23 cellular contexts compared by ENCODE assay signal in genomic region chr4:173426064-173426463, GRCh38. TPM values are rescaled to one million over a fixed set of nuclear protein-coding genes. Genes with fewer than 3 reads are reported as not detected.
DNase-seq lines count a peak whose midpoint lies in the region; TF ChIP-seq lines count a peak whose summit lies in the region.
"Had no signal": no experiment of that assay in that cellular context is flagged by ENCODE, and none has a peak within 500 bp of the region (broad histone marks: within the 10 kb centered on the region; RNA-seq: fewer than 3 reads in every experiment).

No MANE protein-coding gene starts in this region.

- H3K9me3 Mint-ChIP-seq in CD4-positive, alpha-beta memory T cell = peaks cover 0 to 8% (median 2%) of the 10 kb centered on the region in 8 donors
- no peaks in the 10 kb centered on the region; the same call in 1 of the 2 replicates for H3K9me3 Mint-ChIP-seq in HFFc6
- no peaks in the 10 kb centered on the region for H3K9me3 Mint-ChIP-seq in activated T-helper 2 cell treated with anti-CD3 and anti-CD28 coated beads, Interferon-gamma antibody, Interleukin-2, Interleukin-4, amounts not matched to agents 10 μg/mL and 5 μg/mL and 100 μg/mL, durations not matched to agents 14 hours and 24 hours and 36 hours
- H3K9me3 Mint-ChIP-seq: natural killer cell had no signal

- no peak overlapping the region for H3K27ac ChIP-seq in CD4-positive, alpha-beta memory T cell (ENCODE audit: low read depth, low read length)
- peak overlapping the region; percentile 68 to 79 for H3K27ac ChIP-seq in ascending aorta
- H3K27ac ChIP-seq in sigmoid colon = peak overlapping the region; percentile 38 to 65 (median 58)
- H3K27ac ChIP-seq: pancreas, right lobe of liver had no signal

- peak in 4 of 5 donors; percentile 18 to 22 (median 20) for DNase-seq in CD4-positive, alpha-beta memory T cell
- DNase-seq in HFFc6 (no peak), ascending aorta (ENCODE audit: low spot score in 2 of 2) (no peak), sigmoid colon (no peak), SKM-1 (lab: John Stamatoyannopoulos, UW; ENCODE audit: unreplicated experiment) (no peak), NOMO-1 treated with DMSO at 0.1 percent for 48 hours (lab: John Stamatoyannopoulos, UW; ENCODE audit: unreplicated experiment) (no peak)
- no peak for DNase-seq in activated T-helper 2 cell treated with anti-CD3 and anti-CD28 coated beads, Interferon-gamma antibody, Interleukin-2, Interleukin-4, amounts not matched to agents 10 μg/mL and 5 μg/mL and 100 μg/mL, durations not matched to agents 14 hours and 24 hours and 36 hours (ENCODE audit: low spot score)
- DNase-seq: activated CD4-positive, CD25-positive, alpha-beta regulatory T cell treated with anti-CD3 and anti-CD28 coated beads, Interleukin-2, amount 50 U/mL, for 72 hours; activated CD8-positive, alpha-beta memory T cell treated with anti-CD3 and anti-CD28 coated beads, Interleukin-2, amount 50 U/mL, for 48 hours; activated gamma-delta T cell treated with Interleukin-2 at 50 U/mL for 16 hours; effector memory CD4-positive, alpha-beta T cell; esophagus squamous epithelium; natural killer cell; NCI-H1048; NCI-H187 treated with DMSO at 0.1 percent for 48 hours; pancreas; right lobe of liver; RPMI8226; stimulated activated naive B cell treated with anti-CD40 and anti-IgM and Interleukin-4, amounts not matched to agents 10 μg/mL and 1 μg/mL and 100 μg/mL, for 72 hours; trophoblast cell had no signal

- H3K27me3 Mint-ChIP-seq in CD4-positive, alpha-beta memory T cell = no peaks in the 10 kb centered on the region
- H3K27me3 Mint-ChIP-seq in HFFc6 (ENCODE audit: insufficient read depth) = no peaks in the 10 kb centered on the region
- peaks cover 2% of the 10 kb centered on the region for H3K27me3 Mint-ChIP-seq in activated T-helper 2 cell treated with anti-CD3 and anti-CD28 coated beads, Interferon-gamma antibody, Interleukin-2, Interleukin-4, amounts not matched to agents 10 μg/mL and 5 μg/mL and 100 μg/mL, durations not matched to agents 14 hours and 24 hours and 36 hours (ENCODE audit: low read depth)
- H3K27me3 Mint-ChIP-seq: stimulated activated naive B cell treated with anti-CD40 and anti-IgM and Interleukin-4, amounts not matched to agents 10 μg/mL and 1 μg/mL and 100 μg/mL, for 72 hours had no signal

- H3K4me1 ChIP-seq in CD4-positive, alpha-beta memory T cell (ENCODE audit: insufficient read depth, low read length) = peaks cover 27% of the 10 kb centered on the region
- H3K4me1 ChIP-seq in ascending aorta = peaks cover 0 to 12% of the 10 kb centered on the region in 2 donors
- peaks cover 0 to 19% (median 14%) of the 10 kb centered on the region in 4 donors for H3K4me1 ChIP-seq in sigmoid colon
- H3K4me1 ChIP-seq: HAP-1, pancreas, right lobe of liver had no signal

- no peaks in the 10 kb centered on the region for H3K27me3 ChIP-seq in CD4-positive, alpha-beta memory T cell (ENCODE audit: insufficient read depth, low read length)
- H3K27me3 ChIP-seq in ascending aorta (no peaks in the 10 kb centered on the region), sigmoid colon (no peaks in the 10 kb centered on the region)
- H3K27me3 ChIP-seq: esophagus squamous epithelium, pancreas, right lobe of liver had no signal

- peak overlapping the region in 6 of 7 donors; percentile 33 to 87 (median 70) for H3K27ac Mint-ChIP-seq in CD4-positive, alpha-beta memory T cell
- H3K27ac Mint-ChIP-seq in HFFc6 = peak overlapping the region; percentile 90
- H3K27ac Mint-ChIP-seq in activated T-helper 2 cell treated with anti-CD3 and anti-CD28 coated beads, Interferon-gamma antibody, Interleukin-2, Interleukin-4, amounts not matched to agents 10 μg/mL and 5 μg/mL and 100 μg/mL, durations not matched to agents 14 hours and 24 hours and 36 hours = no peak overlapping the region
- H3K27ac Mint-ChIP-seq: natural killer cell; stimulated activated naive B cell treated with anti-CD40 and anti-IgM and Interleukin-4, amounts not matched to agents 10 μg/mL and 1 μg/mL and 100 μg/mL, for 72 hours had no signal

- H3K36me3 Mint-ChIP-seq in CD4-positive, alpha-beta memory T cell = no peaks in the 10 kb centered on the region
- H3K36me3 Mint-ChIP-seq in HFFc6 (ENCODE audit: low read depth) = peaks cover 4% of the 10 kb centered on the region; the same call in 1 of the 2 replicates
- H3K36me3 Mint-ChIP-seq in activated T-helper 2 cell treated with anti-CD3 and anti-CD28 coated beads, Interferon-gamma antibody, Interleukin-2, Interleukin-4, amounts not matched to agents 10 μg/mL and 5 μg/mL and 100 μg/mL, durations not matched to agents 14 hours and 24 hours and 36 hours (ENCODE audit: low read depth) = no peaks in the 10 kb centered on the region
- H3K36me3 Mint-ChIP-seq: natural killer cell had no signal

- no peak for TF ChIP-seq EP300 in sigmoid colon (IDR thresholded peaks at IDR 0.05)

- H3K9me3 ChIP-seq in CD4-positive, alpha-beta memory T cell (ENCODE audit: control insufficient read depth in 1 of 2, low read length in 2 of 2) = no peaks in the 10 kb centered on the region
- H3K9me3 ChIP-seq in ascending aorta (no peaks in the 10 kb centered on the region), sigmoid colon (peaks cover 0 to 2% (median 0%) of the 10 kb centered on the region in 4 donors)
- H3K9me3 ChIP-seq: esophagus squamous epithelium, HAP-1, pancreas, right lobe of liver had no signal

- POLR2A ChIA-PET in CD4-positive, alpha-beta memory T cell (lab: Charles Lee; ENCODE audit: partially characterized antibody) = interaction anchor here (3.1 kb wide), 1 partner anchor 56 kb away, joined by 14 read pairs; the partner anchor contains the start of gene SAP30

- no peak overlapping the region for H3K4me3 ChIP-seq in CD4-positive, alpha-beta memory T cell (ENCODE audit: low read length in 2 of 2)
- no peak overlapping the region for H3K4me3 ChIP-seq in ascending aorta
- H3K4me3 ChIP-seq in sigmoid colon = no peak overlapping the region
- H3K4me3 ChIP-seq: esophagus squamous epithelium, HAP-1, pancreas, right lobe of liver had no signal

- 65 to 79% methylated on average over 2 of the region's 2 CpGs for WGBS in sigmoid colon, 2 donors

- no peak for TF ChIP-seq POLR2A in sigmoid colon (IDR thresholded peaks at IDR 0.05)

- no peak for TF ChIP-seq CTCF in HFFc6 (IDR thresholded peaks at IDR 0.05)
- no peak for TF ChIP-seq CTCF in ascending aorta (IDR thresholded peaks at IDR 0.05)
- TF ChIP-seq CTCF in sigmoid colon (IDR thresholded peaks at IDR 0.05) = no peak

- H3K36me3 ChIP-seq in CD4-positive, alpha-beta memory T cell (ENCODE audit: insufficient read depth, low read length) = no peaks in the 10 kb centered on the region
- H3K36me3 ChIP-seq in ascending aorta (no peaks in the 10 kb centered on the region), sigmoid colon (no peaks in the 10 kb centered on the region)
- H3K36me3 ChIP-seq: esophagus squamous epithelium, HAP-1, pancreas, right lobe of liver had no signal

- intact Hi-C loops in CD4-positive, alpha-beta memory T cell (cut with micrococcal nuclease) = no loop called here
- intact Hi-C loops in ascending aorta (cut with DNase I) = loop anchor here (5.0 to 10.0 kb wide), 2 partner anchors 51 to 699 kb away; no protein-coding TSS in a partner anchor
- intact Hi-C loops in sigmoid colon (cut with DNase I) = no loop called here
- intact Hi-C loops in activated T-helper 2 cell treated with anti-CD3 and anti-CD28 coated beads, Interferon-gamma antibody, Interleukin-2, Interleukin-4, amounts not matched to agents 10 μg/mL and 5 μg/mL and 100 μg/mL, durations not matched to agents 14 hours and 24 hours and 36 hours (cut with micrococcal nuclease) = no loop called here

- H3K4me3 Mint-ChIP-seq in CD4-positive, alpha-beta memory T cell = peak overlapping the region; percentile 4 to 82 (median 55)
- no peak overlapping the region for H3K4me3 Mint-ChIP-seq in HFFc6
- H3K4me3 Mint-ChIP-seq in activated T-helper 2 cell treated with anti-CD3 and anti-CD28 coated beads, Interferon-gamma antibody, Interleukin-2, Interleukin-4, amounts not matched to agents 10 μg/mL and 5 μg/mL and 100 μg/mL, durations not matched to agents 14 hours and 24 hours and 36 hours (ENCODE audit: low read depth) = no peak overlapping the region
- H3K4me3 Mint-ChIP-seq: natural killer cell; stimulated activated naive B cell treated with anti-CD40 and anti-IgM and Interleukin-4, amounts not matched to agents 10 μg/mL and 1 μg/mL and 100 μg/mL, for 72 hours had no signal

- CTCF ChIA-PET in CD4-positive, alpha-beta memory T cell (lab: Charles Lee; ENCODE audit: partially characterized antibody) = interaction anchor here (0.8 to 3.8 kb wide), 6 partner anchors 18 to 107 kb away, joined by 3 to 22 read pairs (median 4); no protein-coding TSS in a partner anchor

- H3K4me1 Mint-ChIP-seq in CD4-positive, alpha-beta memory T cell = peaks cover 28 to 40% (median 35%) of the 10 kb centered on the region in 4 donors
- H3K4me1 Mint-ChIP-seq in HFFc6 (ENCODE audit: low read depth) = peaks cover 40% of the 10 kb centered on the region
- H3K4me1 Mint-ChIP-seq in activated T-helper 2 cell treated with anti-CD3 and anti-CD28 coated beads, Interferon-gamma antibody, Interleukin-2, Interleukin-4, amounts not matched to agents 10 μg/mL and 5 μg/mL and 100 μg/mL, durations not matched to agents 14 hours and 24 hours and 36 hours (ENCODE audit: low read depth) = peaks cover 14% of the 10 kb centered on the region
- H3K4me1 Mint-ChIP-seq: natural killer cell; stimulated activated naive B cell treated with anti-CD40 and anti-IgM and Interleukin-4, amounts not matched to agents 10 μg/mL and 1 μg/mL and 100 μg/mL, for 72 hours had no signal

RNA-seq across cellular contexts. Expression of gene SCRG1, which starts 27.1 kb away (rescaled TPM):
- total RNA-seq in CD4-positive, alpha-beta memory T cell = not detected
- polyA plus RNA-seq in CD4-positive, alpha-beta memory T cell = under 1 TPM in 1 of 2 donors, not detected in 1; 0.16 TPM
- total RNA-seq in HFFc6 (2021; fragmentation: NEBNext Ultra II Directional; extraction: Animal tissue kit (Norgen Biotek cat#: 25700)) = not detected
- total RNA-seq in ascending aorta = 2.3 TPM
- 1 to 10 TPM; 2.6 to 5.8 (median 4.5) TPM for total RNA-seq in sigmoid colon
- polyA plus RNA-seq in sigmoid colon = under 1 TPM in 2 of 3 donors, not detected in 1; 0.55 to 0.60 TPM
- total RNA-seq in activated T-helper 2 cell treated with anti-CD3 and anti-CD28 coated beads, Interferon-gamma antibody, Interleukin-2, Interleukin-4, amounts not matched to agents 10 μg/mL and 5 μg/mL and 100 μg/mL, durations not matched to agents 14 hours and 24 hours and 36 hours = not detected in 2 replicates
- total RNA-seq: HT1080, natural killer cell, NCI-H460, right lobe of liver had no signal

RNA-seq across cellular contexts. Expression of gene SAP30, which starts 55.3 kb away (rescaled TPM):
- total RNA-seq in CD4-positive, alpha-beta memory T cell = 1 to 10 TPM; 5.6 to 7.0 TPM
- 1 to 10 TPM; 5.8 to 7.1 TPM for polyA plus RNA-seq in CD4-positive, alpha-beta memory T cell
- 10 to 100 TPM in 5 of 6 experiments, 1 to 10 TPM in 1; 9.3 to 17.0 (median 14.2) TPM for total RNA-seq in HFFc6 (2021; fragmentation: NEBNext Ultra II Directional; extraction: Animal tissue kit (Norgen Biotek cat#: 25700))
- total RNA-seq in ascending aorta (9.3 TPM), sigmoid colon (10 to 100 TPM; 39.6 to 61.4 (median 53.1) TPM)
- 10 to 100 TPM in 1 of 3 donors, 1 to 10 TPM in 2; 7.2 to 11.0 (median 9.0) TPM for polyA plus RNA-seq in sigmoid colon
- 37.4 and 38.3 TPM in 2 replicates for total RNA-seq in activated T-helper 2 cell treated with anti-CD3 and anti-CD28 coated beads, Interferon-gamma antibody, Interleukin-2, Interleukin-4, amounts not matched to agents 10 μg/mL and 5 μg/mL and 100 μg/mL, durations not matched to agents 14 hours and 24 hours and 36 hours

Comparison
In these comparisons a context has a peak if more than half of its experiments do, and no peak if none do; other contexts are left out.
1. DNase-seq: peak in CD4-positive, alpha-beta memory T cell (4 of 5); none in HFFc6 (single experiment), ascending aorta (0 of 2), sigmoid colon (single experiment), SKM-1 (single experiment), activated T-helper 2 cell treated with anti-CD3 and anti-CD28 coated beads, Interferon-gamma antibody, Interleukin-2, Interleukin-4, amounts not matched to agents 10 μg/mL and 5 μg/mL and 100 μg/mL, durations not matched to agents 14 hours and 24 hours and 36 hours (single experiment) and NOMO-1 treated with DMSO at 0.1 percent for 48 hours (single experiment).
2. H3K4me3 Mint-ChIP-seq: peak in CD4-positive, alpha-beta memory T cell (8 of 8); none in HFFc6 (single experiment) and activated T-helper 2 cell treated with anti-CD3 and anti-CD28 coated beads, Interferon-gamma antibody, Interleukin-2, Interleukin-4, amounts not matched to agents 10 μg/mL and 5 μg/mL and 100 μg/mL, durations not matched to agents 14 hours and 24 hours and 36 hours (single experiment).